Comparison of ENCODE assay signal across 9 cellular contexts in genomic region chr17:55845385-55845784, GRCh38.
A peak's percentile ranks its signal among the peaks of the same experiment; 100 is the strongest.
DNase-seq lines count a peak whose midpoint lies in the region; ATAC-seq, FAIRE-seq and TF ChIP-seq lines count a peak whose summit lies in the region.
"Had no signal": no experiment of that assay in that cellular context is flagged by ENCODE, and none has a peak within 500 bp of the region (broad histone marks: within the 10 kb centered on the region; RNA-seq: fewer than 3 reads in every experiment).

No MANE protein-coding gene starts in this region.

- CTCF ChIA-PET in HEK293T (lab: Yijun Ruan, JAX) (interaction anchor here (0.6 kb wide), 1 partner anchor 23 kb away, joined by 3 read pairs; no protein-coding TSS in a partner anchor), K562 (lab: Yijun Ruan, JAX; ENCODE audit: low intra/inter-chr PET ratio) (no interaction called here)

- FAIRE-seq in K562 (lab: Jason Lieb, UNC), result no peak
- FAIRE-seq: colon had no signal

- H3K36me3 ChIP-seq in K562 (ENCODE audit: control insufficient read depth, insufficient read depth, low read length), result no peaks in the 10 kb centered on the region

- intact Hi-C loops in K562 (cut with micrococcal nuclease), result no loop called here

- ATAC-seq in K562, result no peak
- no peak for ATAC-seq in HG03175 (IDR thresholded peaks at IDR 0.05; ENCODE audit: unreplicated experiment)

- DNase-seq in AG09319 (ENCODE audit: extremely low read depth, low read depth) (peak; percentile 14), HEK293T (ENCODE audit: extremely low spot score) (peak; percentile 53), K562 (ENCODE audit: extremely low read depth in 1 of 4, low spot score in 3 of 4) (no peak), iPS-NIHi7 (ENCODE audit: extremely low spot score) (peak; percentile 89), LoVo (ENCODE audit: low spot score) (no peak), hippocampal formation (lab: John Stamatoyannopoulos, UW) (no peak)
- DNase-seq in stimulated activated CD8-positive, alpha-beta memory T cell treated with anti-CD3 and anti-CD28 coated beads, Interleukin-4, amount 100 ng/mL, for 24 hours (ENCODE audit: low read depth), result peak; percentile 1

- H3K4me3 ChIP-seq in K562, result no peak overlapping the region

- no peak for TF ChIP-seq EP300 in K562 (IDR thresholded peaks at IDR 0.05; ENCODE audit: low read length)

- H2AFZ ChIP-seq in K562 (ENCODE audit: low read depth, low read length), result no peak overlapping the region

- peaks cover 0 to 7% of the 10 kb centered on the region in 2 experiments; a peak in 1 of 5 replicates for H3K4me1 ChIP-seq in K562 (replicated peaks in 1 of 2; ENCODE audit: control insufficient read depth in 2 of 2, insufficient read depth in 2 of 2, low read length in 2 of 2)

- H3K9ac ChIP-seq in K562 (ENCODE audit: insufficient read depth in 1 of 2, low read depth in 2 of 2, low read length in 2 of 2), result no peak overlapping the region

- in situ Hi-C loops in K562 (cut with MboI), result no loop called here

- no peaks in the 10 kb centered on the region for H3K79me2 ChIP-seq in K562 (ENCODE audit: control insufficient read depth, insufficient read depth, low read length)

- POLR2A ChIA-PET in HEK293T (lab: Yijun Ruan, JAX) (no interaction called here), K562 (lab: Yijun Ruan, JAX) (interaction anchor here (1.2 kb wide), 1 partner anchor 15 kb away, joined by 4 read pairs; no protein-coding TSS in a partner anchor)

- BruUV-seq in K562 (replicated peaks; lab: Mats Ljungman, UMichigan), result no TSS peak

- peaks cover 0 to 2% of the 10 kb centered on the region in 2 experiments; a peak in 1 of 5 replicates for H3K27me3 ChIP-seq in K562 (ENCODE audit: control insufficient read depth in 2 of 2, insufficient read depth in 2 of 2, low read length in 2 of 2)

- no peak overlapping the region for H3K4me2 ChIP-seq in K562 (ENCODE audit: insufficient read depth, low read length)

- 90% methylated on average over 9 of the region's 32 CpGs for WGBS in K562 (ENCODE audit: insufficient coverage, low coverage, missing lambda C conversion rate)

- TF ChIP-seq POLR2A in K562 (conservative IDR thresholded peaks at IDR 0.05), result no peak

- TF ChIP-seq CTCF in AG09319 (IDR thresholded peaks at IDR 0.05; ENCODE audit: low read depth, low read length), result peak; percentile 72
- no peak for TF ChIP-seq CTCF in K562 (IDR thresholded peaks at IDR 0.05 in 2 of 3, conservative IDR thresholded peaks at IDR 0.05 in 1 of 3; ENCODE audit: insufficient read depth in 2 of 3, low read depth in 1 of 3, low read length in 3 of 3)

- TF ChIP-seq RAD21 in K562 (CRISPR knock-in tag; conservative IDR thresholded peaks at IDR 0.05 in 1 of 2, IDR thresholded peaks at IDR 0.05 in 1 of 2), result no peak

- H4K20me1 ChIP-seq in K562 (replicated peaks; ENCODE audit: control insufficient read depth, insufficient read depth, low read length), result no peaks in the 10 kb centered on the region

- H3K9me3 ChIP-seq in K562 (replicated peaks; ENCODE audit: control insufficient read depth, insufficient read depth, low read depth, low read length), result no peaks in the 10 kb centered on the region

- no peaks in the 10 kb centered on the region for H3K9me1 ChIP-seq in K562 (ENCODE audit: control insufficient read depth, insufficient read depth, low read length)

- H3K27ac ChIP-seq in K562 (ENCODE audit: extremely low read depth, low read depth, low read length), result no peak overlapping the region

TF ChIP-seq in HEK293T, 16 proteins besides CTCF, POLR2A, EP300 and RAD21:
- TF ChIP-seq SP1 (IDR thresholded peaks at IDR 0.05) (no peak), FOXK2 (IDR thresholded peaks at IDR 0.05) (no peak), TARDBP (IDR thresholded peaks at IDR 0.05) (no peak), HDGF (IDR thresholded peaks at IDR 0.05; ENCODE audit: borderline replicate concordance) (no peak), CTBP1 (IDR thresholded peaks at IDR 0.05; ENCODE audit: borderline replicate concordance) (no peak), ARNT (IDR thresholded peaks at IDR 0.05) (no peak), NFRKB (IDR thresholded peaks at IDR 0.05) (no peak), SUZ12 (IDR thresholded peaks at IDR 0.05) (no peak), ELF4 (IDR thresholded peaks at IDR 0.05) (no peak), L3MBTL2 (conservative IDR thresholded peaks at IDR 0.05) (no peak), ZNF384 (IDR thresholded peaks at IDR 0.05) (no peak), FOXM1 (IDR thresholded peaks at IDR 0.05; ENCODE audit: borderline replicate concordance) (no peak), LEF1 (IDR thresholded peaks at IDR 0.05; ENCODE audit: borderline replicate concordance) (no peak)
- TF ChIP-seq, protein P1, sequence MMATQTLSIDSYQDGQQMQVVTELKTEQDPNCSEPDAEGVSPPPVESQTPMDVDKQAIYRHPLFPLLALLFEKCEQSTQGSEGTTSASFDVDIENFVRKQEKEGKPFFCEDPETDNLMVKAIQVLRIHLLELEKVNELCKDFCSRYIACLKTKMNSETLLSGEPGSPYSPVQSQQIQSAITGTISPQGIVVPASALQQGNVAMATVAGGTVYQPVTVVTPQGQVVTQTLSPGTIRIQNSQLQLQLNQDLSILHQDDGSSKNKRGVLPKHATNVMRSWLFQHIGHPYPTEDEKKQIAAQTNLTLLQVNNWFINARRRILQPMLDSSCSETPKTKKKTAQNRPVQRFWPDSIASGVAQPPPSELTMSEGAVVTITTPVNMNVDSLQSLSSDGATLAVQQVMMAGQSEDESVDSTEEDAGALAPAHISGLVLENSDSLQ (IDR thresholded peaks at IDR 0.05), result no peak

TF ChIP-seq in K562, 482 proteins besides CTCF, POLR2A, EP300 and RAD21:
- TF ChIP-seq ZBTB33 (CRISPR knock-in tag; IDR thresholded peaks at IDR 0.05), result peak; percentile 64; the same call in 1 of the 2 replicates
- no peak for TF ChIP-seq LEF1 (IDR thresholded peaks at IDR 0.05)
- no peak for TF ChIP-seq JUN (IDR thresholded peaks at IDR 0.05; ENCODE audit: borderline replicate concordance, low read depth, low read length)
- TF ChIP-seq JUN (CRISPR knock-in tag; IDR thresholded peaks at IDR 0.05; ENCODE audit: borderline replicate concordance), result no peak
- TF ChIP-seq CBFB (CRISPR knock-in tag; IDR thresholded peaks at IDR 0.05), result no peak
- TF ChIP-seq PCBP1 (IDR thresholded peaks at IDR 0.05; ENCODE audit: low read depth, low read length, poor library complexity, severe bottlenecking), result peak; percentile 38
- TF ChIP-seq THRAP3 (IDR thresholded peaks at IDR 0.05; ENCODE audit: borderline replicate concordance), result no peak
- no peak for TF ChIP-seq HNRNPLL (IDR thresholded peaks at IDR 0.05; ENCODE audit: low read depth, low read length, poor library complexity, severe bottlenecking)
- no peak for TF ChIP-seq GTF2F1 (IDR thresholded peaks at IDR 0.05; ENCODE audit: low read depth, low read length)
TF ChIP-seq in K562: peak in this region for 2.

Comparison
In these comparisons a context has a peak if more than half of its experiments do, and no peak if none do; other contexts are left out.
1. DNase-seq: peak in AG09319 (single experiment), HEK293T (single experiment), iPS-NIHi7 (single experiment) and stimulated activated CD8-positive, alpha-beta memory T cell treated with anti-CD3 and anti-CD28 coated beads, Interleukin-4, amount 100 ng/mL, for 24 hours (single experiment); none in K562 (0 of 4), LoVo (single experiment) and hippocampal formation (0 of 2).